12 cellular contexts compared by ENCODE assay signal in the genomic region with DNA sequence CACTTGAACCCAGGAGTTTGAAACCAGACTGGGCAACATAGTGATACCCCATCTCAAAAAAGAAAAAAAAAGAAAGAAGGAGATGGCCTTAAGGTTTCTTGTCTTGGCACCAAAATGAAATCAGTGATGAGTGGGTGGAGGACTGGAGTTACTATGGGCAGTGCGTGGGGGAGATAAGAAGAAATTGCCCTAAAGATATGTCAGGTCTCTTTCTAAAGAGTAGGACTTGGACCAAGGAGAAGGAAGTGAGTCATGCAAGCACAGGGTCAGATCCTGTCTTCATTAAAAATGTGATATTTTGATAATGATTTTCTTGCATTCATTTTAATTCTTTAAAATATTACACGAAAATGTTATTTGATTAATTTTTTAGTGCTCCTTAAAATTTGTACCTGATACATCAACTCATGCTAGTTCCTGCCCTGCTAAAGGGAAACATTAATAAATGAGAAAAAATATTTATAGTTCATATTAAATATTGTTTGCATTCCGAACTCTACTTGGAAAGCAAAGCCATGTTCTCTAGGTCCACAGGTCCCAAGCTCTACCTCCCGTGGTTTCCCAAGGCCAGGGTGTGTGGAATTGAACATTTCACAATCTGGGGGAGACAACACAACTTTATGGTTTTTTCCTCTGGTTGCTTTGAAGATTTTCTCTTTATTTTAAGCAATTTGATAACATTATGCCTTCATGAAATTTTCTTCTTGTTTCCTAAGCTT.
DNase-seq lines count a peak whose midpoint lies in the region; ATAC-seq and TF ChIP-seq lines count a peak whose summit lies in the region.
"Had no signal": no experiment of that assay in that cellular context is flagged by ENCODE, and none has a peak within 500 bp of the region (broad histone marks: within the 10 kb centered on the region; RNA-seq: fewer than 3 reads in every experiment).

No MANE protein-coding gene starts in this region.

- H3K36me3 ChIP-seq in BLaER1 treated with 17β-estradiol and CSF1 and Interleukin-3, amounts not matched to agents 10 nM and 100 nM = no peaks in the 10 kb centered on the region
- no peaks in the 10 kb centered on the region for H3K36me3 ChIP-seq in GM23248 (ENCODE audit: low read depth)
- H3K36me3 ChIP-seq: pancreas, Peyer's patch had no signal

- peaks cover 2% of the 10 kb centered on the region for H3K27me3 Mint-ChIP-seq in activated T-helper 1 cell treated with anti-CD3 and anti-CD28 coated beads, Interleukin-12 subunit alpha, Interleukin-12 subunit beta, Interleukin-2, Interleukin-4 antibody, amounts not matched to agents 30 ng/mL and 10 ng/mL and 1 ng/mL, durations not matched to agents 14 hours and 24 hours and 36 hours (ENCODE audit: insufficient read depth)

- peak; percentile 78 for DNase-seq in GM23248
- no peak for DNase-seq in activated T-helper 1 cell treated with anti-CD3 and anti-CD28 coated beads, Interleukin-12 subunit alpha, Interleukin-12 subunit beta, Interleukin-2, Interleukin-4 antibody, amounts not matched to agents 30 ng/mL and 10 ng/mL and 1 ng/mL, durations not matched to agents 14 hours and 24 hours and 36 hours (ENCODE audit: low spot score)
- DNase-seq in fibroblast of the aortic adventitia (ENCODE audit: low read depth) = peak; percentile 75
- no peak for DNase-seq in SIG-M5 treated with dmso at 0.1 percent for 504 hours (lab: John Stamatoyannopoulos, UW; ENCODE audit: unreplicated experiment)
- DNase-seq in AG08396 (ENCODE audit: low spot score) = no peak
- DNase-seq: left colon, pancreas, Peyer's patch had no signal

- peak overlapping the region; percentile 76 for H3K27ac Mint-ChIP-seq in activated T-helper 1 cell treated with anti-CD3 and anti-CD28 coated beads, Interleukin-12 subunit alpha, Interleukin-12 subunit beta, Interleukin-2, Interleukin-4 antibody, amounts not matched to agents 30 ng/mL and 10 ng/mL and 1 ng/mL, durations not matched to agents 14 hours and 24 hours and 36 hours

- no peaks in the 10 kb centered on the region for H3K79me2 ChIP-seq in GM23248 (ENCODE audit: insufficient read depth)

- intact Hi-C loops in activated T-helper 1 cell treated with anti-CD3 and anti-CD28 coated beads, Interleukin-12 subunit alpha, Interleukin-12 subunit beta, Interleukin-2, Interleukin-4 antibody, amounts not matched to agents 30 ng/mL and 10 ng/mL and 1 ng/mL, durations not matched to agents 14 hours and 24 hours and 36 hours (cut with micrococcal nuclease) = loop anchor here (1.0 to 5.0 kb wide), 5 partner anchors 19 to 226 kb away; partner anchors contain the start of gene CD28

- WGBS in GM23248 (ENCODE audit: low coverage in 1 of 2, low lambda C conversion rate in 2 of 2, missing lambda C conversion rate in 2 of 2), 2 experiments = 61 to 62% methylated on average over 4 of the region's 4 CpGs

- peaks cover 13% of the 10 kb centered on the region for H3K36me3 Mint-ChIP-seq in activated T-helper 1 cell treated with anti-CD3 and anti-CD28 coated beads, Interleukin-12 subunit alpha, Interleukin-12 subunit beta, Interleukin-2, Interleukin-4 antibody, amounts not matched to agents 30 ng/mL and 10 ng/mL and 1 ng/mL, durations not matched to agents 14 hours and 24 hours and 36 hours (ENCODE audit: low read depth)

- H3K9me2 ChIP-seq in GM23248 (ENCODE audit: insufficient read depth) = no peaks in the 10 kb centered on the region

- no peak for TF ChIP-seq CTCF in fibroblast of the aortic adventitia (IDR thresholded peaks at IDR 0.05; ENCODE audit: insufficient read depth, low read length)

- H3K9me3 Mint-ChIP-seq in activated T-helper 1 cell treated with anti-CD3 and anti-CD28 coated beads, Interleukin-12 subunit alpha, Interleukin-12 subunit beta, Interleukin-2, Interleukin-4 antibody, amounts not matched to agents 30 ng/mL and 10 ng/mL and 1 ng/mL, durations not matched to agents 14 hours and 24 hours and 36 hours = peaks cover 26% of the 10 kb centered on the region

- no peaks in the 10 kb centered on the region for H4K20me1 ChIP-seq in BLaER1 treated with 17β-estradiol and CSF1 and Interleukin-3, amounts not matched to agents 10 nM and 100 nM
- no peaks in the 10 kb centered on the region for H4K20me1 ChIP-seq in GM23248 (ENCODE audit: insufficient read depth)

- peaks cover 0 to 19% (median 6%) of the 10 kb centered on the region in 11 experiments; a peak in 8 of 22 replicates for H3K27me3 ChIP-seq in BLaER1 treated with 17β-estradiol and CSF1 and Interleukin-3, amounts not matched to agents 10 nM and 100 nM
- H3K27me3 ChIP-seq in GM23248 (replicated peaks; ENCODE audit: insufficient read depth) = no peaks in the 10 kb centered on the region
- H3K27me3 ChIP-seq: pancreas, Peyer's patch had no signal

- peak overlapping the region in 9 of 11 experiments; percentile 13 to 76 (median 35); a peak in 17 of 22 replicates for H3K4me2 ChIP-seq in BLaER1 treated with 17β-estradiol and CSF1 and Interleukin-3, amounts not matched to agents 10 nM and 100 nM
- H3K4me2 ChIP-seq in GM23248 (ENCODE audit: unreplicated experiment) = peak overlapping the region; percentile 70

- in situ Hi-C loops in GM23248 (cut with MboI) = loop anchor here (10.0 to 25.0 kb wide), 2 partner anchors 120 to 318 kb away; no protein-coding TSS in a partner anchor

- no peak overlapping the region for H2AFZ ChIP-seq in GM23248

- ATAC-seq in HG02610 (IDR thresholded peaks at IDR 0.05; ENCODE audit: unreplicated experiment) (no peak), GM21825 (IDR thresholded peaks at IDR 0.05; ENCODE audit: unreplicated experiment) (no peak)
- ATAC-seq: left colon had no signal

- H3K4me1 ChIP-seq in BLaER1 treated with 17β-estradiol and CSF1 and Interleukin-3, amounts not matched to agents 10 nM and 100 nM = peaks cover 19 to 82% (median 24%) of the 10 kb centered on the region in 10 experiments
- peaks cover 82% of the 10 kb centered on the region for H3K4me1 ChIP-seq in GM23248 (ENCODE audit: insufficient read depth)
- H3K4me1 ChIP-seq: pancreas, Peyer's patch had no signal

- H3K9me3 ChIP-seq in BLaER1 treated with 17β-estradiol and CSF1 and Interleukin-3, amounts not matched to agents 10 nM and 100 nM (replicated peaks in 1 of 11) = peaks cover 14 to 29% (median 16%) of the 10 kb centered on the region in 11 experiments; a peak in 17 of 22 replicates
- no peaks in the 10 kb centered on the region for H3K9me3 ChIP-seq in GM23248 (ENCODE audit: low read depth)
- H3K9me3 ChIP-seq: pancreas, Peyer's patch had no signal

- H3F3A ChIP-seq in GM23248 (ENCODE audit: insufficient read depth) = peaks cover 85% of the 10 kb centered on the region

- H3K27ac ChIP-seq in BLaER1 treated with 17β-estradiol and CSF1 and Interleukin-3, amounts not matched to agents 10 nM and 100 nM = peak overlapping the region in 2 of 11 experiments; percentile 37 to 66; a peak in 3 of 22 replicates
- peak overlapping the region; percentile 99 for H3K27ac ChIP-seq in GM23248
- H3K27ac ChIP-seq: pancreas, Peyer's patch had no signal

- H3K4me3 ChIP-seq in BLaER1 treated with 17β-estradiol and CSF1 and Interleukin-3, amounts not matched to agents 10 nM and 100 nM = no peak overlapping the region
- H3K4me3 ChIP-seq in GM23248 (peak overlapping the region; percentile 11; the same call in 1 of the 2 replicates), fibroblast of the aortic adventitia (ENCODE audit: low read depth, low read length) (no peak overlapping the region)
- H3K4me3 ChIP-seq: pancreas, Peyer's patch had no signal

- peaks cover 82% of the 10 kb centered on the region for H3K4me1 Mint-ChIP-seq in activated T-helper 1 cell treated with anti-CD3 and anti-CD28 coated beads, Interleukin-12 subunit alpha, Interleukin-12 subunit beta, Interleukin-2, Interleukin-4 antibody, amounts not matched to agents 30 ng/mL and 10 ng/mL and 1 ng/mL, durations not matched to agents 14 hours and 24 hours and 36 hours (ENCODE audit: low read depth)

- H3K4me3 Mint-ChIP-seq in activated T-helper 1 cell treated with anti-CD3 and anti-CD28 coated beads, Interleukin-12 subunit alpha, Interleukin-12 subunit beta, Interleukin-2, Interleukin-4 antibody, amounts not matched to agents 30 ng/mL and 10 ng/mL and 1 ng/mL, durations not matched to agents 14 hours and 24 hours and 36 hours = peak overlapping the region; percentile 19
- H3K4me3 Mint-ChIP-seq: brain had no signal

- peak overlapping the region in 1 of 11 experiments; percentile 26; a peak in 1 of 22 replicates for H3K9ac ChIP-seq in BLaER1 treated with 17β-estradiol and CSF1 and Interleukin-3, amounts not matched to agents 10 nM and 100 nM
- peak overlapping the region; percentile 85 for H3K9ac ChIP-seq in GM23248

Comparison
In these comparisons a context has a peak if more than half of its experiments do, and no peak if none do; other contexts are left out.
1. DNase-seq: peak in GM23248 (single experiment) and fibroblast of the aortic adventitia (single experiment); none in activated T-helper 1 cell treated with anti-CD3 and anti-CD28 coated beads, Interleukin-12 subunit alpha, Interleukin-12 subunit beta, Interleukin-2, Interleukin-4 antibody, amounts not matched to agents 30 ng/mL and 10 ng/mL and 1 ng/mL, durations not matched to agents 14 hours and 24 hours and 36 hours (single experiment), SIG-M5 treated with dmso at 0.1 percent for 504 hours (single experiment) and AG08396 (single experiment).